In the genomic region with DNA sequence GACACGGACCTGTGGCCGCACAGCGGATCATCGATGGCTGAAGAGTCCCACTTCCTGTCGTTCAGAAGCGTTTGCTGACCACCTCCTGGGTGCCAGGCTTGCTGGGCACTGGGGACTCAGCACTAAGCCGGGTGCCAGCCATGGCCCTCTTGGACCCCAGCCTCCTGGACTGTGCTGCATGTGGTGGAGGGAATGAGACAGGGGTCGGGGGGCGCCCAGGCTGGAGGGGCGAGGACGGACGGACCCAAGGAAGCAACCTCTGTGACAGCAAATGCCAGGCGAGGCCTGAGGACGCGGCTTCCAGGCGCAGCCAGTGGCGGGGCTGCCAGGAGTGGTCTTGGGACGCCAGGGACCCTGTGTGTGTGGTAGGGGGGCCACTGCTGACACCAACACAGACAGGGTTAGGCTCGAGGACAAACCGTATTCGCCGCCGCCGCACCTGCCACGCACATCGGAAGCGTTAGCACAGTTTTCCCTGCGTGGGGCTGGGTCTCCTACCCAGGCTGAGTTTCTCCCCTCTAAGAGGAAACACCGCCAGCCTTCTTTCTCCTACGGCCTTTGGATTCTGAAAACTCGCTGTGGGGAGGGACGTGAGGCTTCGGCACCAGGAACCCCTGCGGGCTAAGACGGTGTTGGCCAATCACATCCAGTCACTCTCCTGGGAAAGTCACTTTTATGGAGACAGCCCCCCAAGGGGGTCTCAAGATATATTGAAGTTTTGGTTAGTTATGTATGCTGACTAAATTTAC, we compare ENCODE assay signal across 1 cellular context.
TF ChIP-seq lines count a peak whose summit lies in the region.

No MANE protein-coding gene starts in this region.

TF ChIP-seq in HCT116, 20 proteins besides CTCF, POLR2A, EP300 and RAD21:
- TF ChIP-seq, protein P1, sequence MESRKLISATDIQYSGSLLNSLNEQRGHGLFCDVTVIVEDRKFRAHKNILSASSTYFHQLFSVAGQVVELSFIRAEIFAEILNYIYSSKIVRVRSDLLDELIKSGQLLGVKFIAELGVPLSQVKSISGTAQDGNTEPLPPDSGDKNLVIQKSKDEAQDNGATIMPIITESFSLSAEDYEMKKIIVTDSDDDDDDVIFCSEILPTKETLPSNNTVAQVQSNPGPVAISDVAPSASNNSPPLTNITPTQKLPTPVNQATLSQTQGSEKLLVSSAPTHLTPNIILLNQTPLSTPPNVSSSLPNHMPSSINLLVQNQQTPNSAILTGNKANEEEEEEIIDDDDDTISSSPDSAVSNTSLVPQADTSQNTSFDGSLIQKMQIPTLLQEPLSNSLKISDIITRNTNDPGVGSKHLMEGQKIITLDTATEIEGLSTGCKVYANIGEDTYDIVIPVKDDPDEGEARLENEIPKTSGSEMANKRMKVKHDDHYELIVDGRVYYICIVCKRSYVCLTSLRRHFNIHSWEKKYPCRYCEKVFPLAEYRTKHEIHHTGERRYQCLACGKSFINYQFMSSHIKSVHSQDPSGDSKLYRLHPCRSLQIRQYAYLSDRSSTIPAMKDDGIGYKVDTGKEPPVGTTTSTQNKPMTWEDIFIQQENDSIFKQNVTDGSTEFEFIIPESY (IDR thresholded peaks at IDR 0.05; ENCODE audit: extremely low read depth, insufficient replicate concordance, low read length), result no peak
